In genomic region chr15:84817461-84818081, GRCh38 we compare ENCODE assay signal across 2 cellular contexts.
TF ChIP-seq lines count a peak whose summit lies in the region.

No MANE protein-coding gene starts in this region.

TF ChIP-seq in SK-N-SH, 30 proteins besides CTCF, POLR2A, EP300 and RAD21 (continued from another document):
- no peak for TF ChIP-seq REST (IDR thresholded peaks at IDR 0.05; ENCODE audit: low read depth, low read length)
- no peak for TF ChIP-seq GATA2 (CRISPR knock-in tag; IDR thresholded peaks at IDR 0.05)
- TF ChIP-seq ELF1 (IDR thresholded peaks at IDR 0.05) = no peak

TF ChIP-seq in SK-N-SH treated with all-trans-retinoic acid at 6 μM for 48 hours, 23 proteins besides CTCF, POLR2A, EP300 and RAD21 (continued from another document):
- TF ChIP-seq, protein P1, sequence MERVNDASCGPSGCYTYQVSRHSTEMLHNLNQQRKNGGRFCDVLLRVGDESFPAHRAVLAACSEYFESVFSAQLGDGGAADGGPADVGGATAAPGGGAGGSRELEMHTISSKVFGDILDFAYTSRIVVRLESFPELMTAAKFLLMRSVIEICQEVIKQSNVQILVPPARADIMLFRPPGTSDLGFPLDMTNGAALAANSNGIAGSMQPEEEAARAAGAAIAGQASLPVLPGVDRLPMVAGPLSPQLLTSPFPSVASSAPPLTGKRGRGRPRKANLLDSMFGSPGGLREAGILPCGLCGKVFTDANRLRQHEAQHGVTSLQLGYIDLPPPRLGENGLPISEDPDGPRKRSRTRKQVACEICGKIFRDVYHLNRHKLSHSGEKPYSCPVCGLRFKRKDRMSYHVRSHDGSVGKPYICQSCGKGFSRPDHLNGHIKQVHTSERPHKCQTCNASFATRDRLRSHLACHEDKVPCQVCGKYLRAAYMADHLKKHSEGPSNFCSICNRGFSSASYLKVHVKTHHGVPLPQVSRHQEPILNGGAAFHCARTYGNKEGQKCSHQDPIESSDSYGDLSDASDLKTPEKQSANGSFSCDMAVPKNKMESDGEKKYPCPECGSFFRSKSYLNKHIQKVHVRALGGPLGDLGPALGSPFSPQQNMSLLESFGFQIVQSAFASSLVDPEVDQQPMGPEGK (CRISPR knock-in tag; IDR thresholded peaks at IDR 0.05; ENCODE audit: borderline replicate concordance) = no peak
- TF ChIP-seq CSDC2 (CRISPR knock-in tag; IDR thresholded peaks at IDR 0.05) (no peak), ESRRG (CRISPR knock-in tag; IDR thresholded peaks at IDR 0.05) (no peak), TOX (CRISPR knock-in tag; IDR thresholded peaks at IDR 0.05; ENCODE audit: borderline replicate concordance) (no peak), ZNF70 (CRISPR knock-in tag; IDR thresholded peaks at IDR 0.05) (no peak), ZFP30 (CRISPR knock-in tag; IDR thresholded peaks at IDR 0.05) (no peak)
- TF ChIP-seq, protein P2, sequence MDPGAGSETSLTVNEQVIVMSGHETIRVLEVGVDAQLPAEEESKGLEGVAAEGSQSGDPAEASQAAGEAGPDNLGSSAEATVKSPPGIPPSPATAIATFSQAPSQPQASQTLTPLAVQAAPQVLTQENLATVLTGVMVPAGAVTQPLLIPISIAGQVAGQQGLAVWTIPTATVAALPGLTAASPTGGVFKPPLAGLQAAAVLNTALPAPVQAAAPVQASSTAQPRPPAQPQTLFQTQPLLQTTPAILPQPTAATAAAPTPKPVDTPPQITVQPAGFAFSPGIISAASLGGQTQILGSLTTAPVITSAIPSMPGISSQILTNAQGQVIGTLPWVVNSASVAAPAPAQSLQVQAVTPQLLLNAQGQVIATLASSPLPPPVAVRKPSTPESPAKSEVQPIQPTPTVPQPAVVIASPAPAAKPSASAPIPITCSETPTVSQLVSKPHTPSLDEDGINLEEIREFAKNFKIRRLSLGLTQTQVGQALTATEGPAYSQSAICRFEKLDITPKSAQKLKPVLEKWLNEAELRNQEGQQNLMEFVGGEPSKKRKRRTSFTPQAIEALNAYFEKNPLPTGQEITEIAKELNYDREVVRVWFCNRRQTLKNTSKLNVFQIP (CRISPR knock-in tag; IDR thresholded peaks at IDR 0.05; ENCODE audit: borderline replicate concordance, low read depth) = no peak
